ENCODE assay signal across 8 cellular contexts in the genomic region with DNA sequence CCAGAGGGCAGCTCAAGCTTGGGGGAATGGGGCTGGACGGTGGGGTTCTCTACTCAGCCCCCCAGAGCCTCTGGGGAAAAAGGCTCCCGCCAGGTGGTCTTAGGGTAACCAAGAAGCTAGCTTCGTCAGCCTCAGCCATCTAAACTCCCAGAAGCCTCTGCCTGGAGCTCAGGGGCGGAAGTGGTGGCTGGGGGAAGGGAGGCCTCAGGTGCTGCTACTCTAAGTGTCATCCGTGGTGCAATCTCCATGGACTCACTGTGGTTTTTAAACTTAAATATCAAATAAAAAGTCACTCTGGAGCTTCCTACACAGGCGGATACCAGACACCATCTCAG. TPM values are rescaled to one million over a fixed set of nuclear protein-coding genes. Genes with fewer than 3 reads are reported as not detected.
DNase-seq lines count a peak whose midpoint lies in the region; ATAC-seq and TF ChIP-seq lines count a peak whose summit lies in the region.

No MANE protein-coding gene starts in this region.

- no peaks in the 10 kb centered on the region for H3F3A ChIP-seq in MM.1S (ENCODE audit: insufficient read depth, low read length)

- TF ChIP-seq CTCF in GM06990 (IDR thresholded peaks at IDR 0.05; ENCODE audit: insufficient read depth, low read length, poor library complexity, severe bottlenecking) (no peak), MM.1S (IDR thresholded peaks at IDR 0.05; ENCODE audit: low read length) (no peak), lower lobe of right lung (IDR thresholded peaks at IDR 0.05) (no peak), stomach (IDR thresholded peaks at IDR 0.05) (no peak), prostate gland (IDR thresholded peaks at IDR 0.05) (no peak)

- peak overlapping the region; percentile 96 to 98 for H3K4me3 Mint-ChIP-seq in activated T-cell treated with anti-CD3 and anti-CD28 coated beads, Interleukin-2, amount 50 U/mL, for 72 hours

- peak overlapping the region; percentile 75 for H3K9ac ChIP-seq in MM.1S (ENCODE audit: low read length)

- peak; percentile 72 for ATAC-seq in GM21723 (IDR thresholded peaks at IDR 0.05; ENCODE audit: unreplicated experiment)
- ATAC-seq in activated T-cell treated with anti-CD3 and anti-CD28 coated beads, Interleukin-2, amount 50 U/mL, for 72 hours (replicated peaks in 1 of 2): peak; percentile 75 to 83
- ATAC-seq in lower lobe of right lung: peak; percentile 65 to 70

- intact Hi-C loops in lower lobe of right lung (cut with DNase I) (no loop called here), stomach (cut with DNase I; ENCODE audit: low total_unique reads) (no loop called here), prostate gland (cut with DNase I) (no loop called here)

- H3K4me1 Mint-ChIP-seq in activated T-cell treated with anti-CD3 and anti-CD28 coated beads, Interleukin-2, amount 50 U/mL, for 72 hours (ENCODE audit: low read depth): peaks cover 55% of the 10 kb centered on the region

- no peaks in the 10 kb centered on the region for H3K9me2 ChIP-seq in MM.1S (replicated peaks; ENCODE audit: insufficient read depth, low read length)

- H3K4me3 ChIP-seq in GM06990 (replicated peaks; ENCODE audit: low read depth, low read length) (peak overlapping the region; percentile 86), MM.1S (ENCODE audit: low read length) (peak overlapping the region; percentile 69), lower lobe of right lung (peak overlapping the region; percentile 64), stomach (peak overlapping the region; percentile 34 to 60 (median 48)), prostate gland (peak overlapping the region in 1 of 2 donors; percentile 10)

- WGBS in stomach, 5 donors: 46 to 67% (median 53%) methylated on average over 6 of the region's 6 CpGs
- WGBS in prostate gland: 70% methylated on average over 6 of the region's 6 CpGs

- no peaks in the 10 kb centered on the region for H3K27me3 Mint-ChIP-seq in activated T-cell treated with anti-CD3 and anti-CD28 coated beads, Interleukin-2, amount 50 U/mL, for 72 hours (ENCODE audit: low read depth)

- no peak for TF ChIP-seq EP300 in stomach (IDR thresholded peaks at IDR 0.05)

- no peaks in the 10 kb centered on the region for H4K20me1 ChIP-seq in MM.1S (ENCODE audit: insufficient read depth, low read length)

- H3K4me2 ChIP-seq in MM.1S (ENCODE audit: low read depth, low read length): peak overlapping the region; percentile 77

- peaks cover 7% of the 10 kb centered on the region in 2 donors for H3K9me3 Mint-ChIP-seq in activated T-cell treated with anti-CD3 and anti-CD28 coated beads, Interleukin-2, amount 50 U/mL, for 72 hours

- H2AFZ ChIP-seq in MM.1S (ENCODE audit: low read length): peak overlapping the region; percentile 87

- H3K4me1 ChIP-seq in MM.1S (ENCODE audit: low read length): peaks cover 9% of the 10 kb centered on the region
- peaks cover 12% of the 10 kb centered on the region for H3K4me1 ChIP-seq in lower lobe of right lung
- H3K4me1 ChIP-seq in stomach: peaks cover 0 to 19% (median 10%) of the 10 kb centered on the region in 4 donors
- H3K4me1 ChIP-seq in prostate gland (replicated peaks): no peaks in the 10 kb centered on the region

- H3K36me3 Mint-ChIP-seq in activated T-cell treated with anti-CD3 and anti-CD28 coated beads, Interleukin-2, amount 50 U/mL, for 72 hours (ENCODE audit: insufficient read depth in 2 of 2): peaks cover 15 to 36% of the 10 kb centered on the region in 2 donors

- H3K36me3 ChIP-seq in GM06990 (ENCODE audit: control insufficient read depth, insufficient read depth, low read length) (peaks cover 6% of the 10 kb centered on the region; the same call in 1 of the 2 replicates), MM.1S (replicated peaks; ENCODE audit: insufficient read depth, low read length) (no peaks in the 10 kb centered on the region), lower lobe of right lung (no peaks in the 10 kb centered on the region), stomach (no peaks in the 10 kb centered on the region), prostate gland (no peaks in the 10 kb centered on the region)

- peaks cover 64% of the 10 kb centered on the region for H3K79me2 ChIP-seq in MM.1S (ENCODE audit: low read length)

- H3K9me3 ChIP-seq in MM.1S (replicated peaks; ENCODE audit: insufficient read depth, low read length) (no peaks in the 10 kb centered on the region), lower lobe of right lung (peaks cover 8% of the 10 kb centered on the region), stomach (peaks cover 0 to 20% (median 6%) of the 10 kb centered on the region in 4 donors), prostate gland (no peaks in the 10 kb centered on the region)

- H3K27ac ChIP-seq in MM.1S (ENCODE audit: low read length) (peak overlapping the region; percentile 53; the same call in 1 of the 2 replicates), lower lobe of right lung (peak overlapping the region; percentile 89), stomach (peak overlapping the region in 4 of 5 donors; percentile 47 to 82 (median 70)), prostate gland (no peak overlapping the region)

- no peaks in the 10 kb centered on the region for H3K27me3 ChIP-seq in GM06990 (replicated peaks; ENCODE audit: control insufficient read depth, insufficient read depth, low read length)
- H3K27me3 ChIP-seq in MM.1S (replicated peaks; ENCODE audit: insufficient read depth, low read length): no peaks in the 10 kb centered on the region
- H3K27me3 ChIP-seq in lower lobe of right lung (ENCODE audit: low read depth): peaks cover 12% of the 10 kb centered on the region
- H3K27me3 ChIP-seq in stomach: peaks cover 0 to 22% (median 18%) of the 10 kb centered on the region in 3 donors
- peaks cover 6% of the 10 kb centered on the region for H3K27me3 ChIP-seq in prostate gland (replicated peaks; ENCODE audit: insufficient read depth)

- DNase-seq in GM06990 (ENCODE audit: extremely low read depth, insufficient read length) (no peak), MM.1S (peak; percentile 59), lower lobe of right lung (peak; percentile 67), stomach (peak; percentile 39), prostate gland (ENCODE audit: low spot score) (no peak), iPS-NIHi7 (ENCODE audit: extremely low spot score) (no peak)
- DNase-seq in activated T-cell treated with anti-CD3 and anti-CD28 coated beads, Interleukin-2, amount 50 U/mL, for 72 hours: peak; percentile 79

- H3K27ac Mint-ChIP-seq in activated T-cell treated with anti-CD3 and anti-CD28 coated beads, Interleukin-2, amount 50 U/mL, for 72 hours: peak overlapping the region; percentile 99

- no peak for TF ChIP-seq POLR2A in stomach (IDR thresholded peaks at IDR 0.05)
- TF ChIP-seq POLR2A in prostate gland (IDR thresholded peaks at IDR 0.05): no peak

RNA-seq across cellular contexts. Expression of gene DOCK2, which starts 0.7 kb away (rescaled TPM):
- total RNA-seq in activated T-cell treated with anti-CD3 and anti-CD28 coated beads, Interleukin-2, amount 50 U/mL, for 72 hours: 100 to 1,000 TPM; 242 to 245 TPM
- total RNA-seq in lower lobe of right lung (108 TPM), stomach (10 to 100 TPM in 4 of 5 donors, 1 to 10 TPM in 1; 3.2 to 50.2 (median 12.9) TPM), prostate gland (1 to 10 TPM; 2.5 to 6.2 TPM)
- 1 to 10 TPM; 2.1 to 5.3 (median 3.5) TPM for polyA plus RNA-seq in stomach

RNA-seq across cellular contexts. Expression of gene SPDL1, which starts 54.2 kb away (rescaled TPM):
- total RNA-seq in activated T-cell treated with anti-CD3 and anti-CD28 coated beads, Interleukin-2, amount 50 U/mL, for 72 hours: 10 to 100 TPM; 28.7 to 50.6 TPM
- total RNA-seq in lower lobe of right lung: 4.8 TPM
- 100 to 1,000 TPM in 1 of 5 donors, 10 to 100 TPM in 2, 1 to 10 TPM in 2; 4.8 to 140 (median 13.6) TPM for total RNA-seq in stomach
- polyA plus RNA-seq in stomach: 1 to 10 TPM; 5.4 to 5.7 (median 5.4) TPM
- 10 to 100 TPM in 1 of 2 donors, 1 to 10 TPM in 1; 9.0 to 12.6 TPM for total RNA-seq in prostate gland

Comparison
In these comparisons a context has a peak if more than half of its experiments do, and no peak if none do; other contexts are left out.
1. DNase-seq: peak in MM.1S (single experiment), activated T-cell treated with anti-CD3 and anti-CD28 coated beads, Interleukin-2, amount 50 U/mL, for 72 hours (2 of 2), lower lobe of right lung (single experiment) and stomach (single experiment); none in GM06990 (single experiment), prostate gland (single experiment) and iPS-NIHi7 (single experiment).
2. H3K27ac ChIP-seq: peak in MM.1S (single experiment), lower lobe of right lung (single experiment) and stomach (4 of 5); none in prostate gland (0 of 2).
3. Peak in every context shown above with its lines, with median percentiles within 50 percentile points of each other: ATAC-seq.